ENCODE assay signal across 7 cellular contexts in the genomic region with DNA sequence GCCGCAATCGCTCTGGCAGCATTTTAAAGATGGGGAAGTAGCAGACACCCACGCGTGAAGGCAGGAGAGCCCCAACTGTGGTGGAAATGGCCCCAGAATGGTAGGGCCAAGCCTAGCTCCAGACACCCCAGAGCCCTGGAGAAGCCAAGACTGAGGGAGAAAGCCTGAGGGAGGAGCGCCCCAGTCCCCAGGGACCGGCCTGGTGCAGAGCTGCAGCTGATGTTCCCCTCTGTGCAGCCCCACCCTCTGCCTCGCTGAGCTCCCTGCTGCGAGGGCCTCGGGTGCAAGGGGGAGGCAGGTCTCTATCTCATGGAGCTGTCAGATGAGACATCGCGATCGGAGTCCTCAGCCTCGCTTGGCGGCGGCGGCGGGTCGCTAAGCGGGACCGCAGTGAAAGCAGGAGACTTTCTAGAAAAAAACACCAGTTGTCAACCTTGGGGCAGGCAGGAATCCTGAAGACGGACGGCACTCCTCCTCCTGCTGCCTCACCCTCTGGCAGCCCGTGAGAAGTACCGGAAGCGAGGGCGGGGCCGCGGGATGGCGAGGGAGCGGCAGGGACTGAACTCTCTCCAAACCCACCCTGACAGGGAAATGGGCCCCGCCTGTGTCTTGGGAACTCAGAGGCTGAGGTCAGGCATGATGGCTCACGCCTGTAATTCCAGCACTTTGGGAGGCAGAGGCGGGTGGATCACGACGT. TPM values are rescaled to one million over a fixed set of nuclear protein-coding genes. Genes with fewer than 3 reads are reported as not detected.
DNase-seq lines count a peak whose midpoint lies in the region; ATAC-seq and TF ChIP-seq lines count a peak whose summit lies in the region.

No MANE protein-coding gene starts in this region.

- H3K4me3 ChIP-seq in epithelial cell of esophagus (ENCODE audit: low read length) = peak overlapping the region; percentile 11
- H3K4me3 ChIP-seq in uterus = no peak overlapping the region

- peaks cover 49% of the 10 kb centered on the region for H3K36me3 Mint-ChIP-seq in activated CD4-positive, alpha-beta T cell treated with anti-CD3 and anti-CD28 coated beads, Interleukin-2, amount 10 ng/mL, durations not matched to agents 7 days and 5 days (ENCODE audit: low read depth)

- H3K27me3 ChIP-seq in uterus = no peaks in the 10 kb centered on the region

- H3K36me3 ChIP-seq in uterus = no peaks in the 10 kb centered on the region

- H3K9me3 Mint-ChIP-seq in activated CD4-positive, alpha-beta T cell treated with anti-CD3 and anti-CD28 coated beads, Interleukin-2, amount 10 ng/mL, durations not matched to agents 7 days and 5 days = no peaks in the 10 kb centered on the region

- peak in 1 of 2 donors; percentile 32 for TF ChIP-seq POLR2A in uterus (IDR thresholded peaks at IDR 0.05)

- H3K27ac ChIP-seq in uterus = peak overlapping the region; percentile 81 to 84

- H3K4me1 Mint-ChIP-seq in activated CD4-positive, alpha-beta T cell treated with anti-CD3 and anti-CD28 coated beads, Interleukin-2, amount 10 ng/mL, durations not matched to agents 7 days and 5 days = peaks cover 68% of the 10 kb centered on the region

- CTCF ChIA-PET in activated CD4-positive, alpha-beta T cell treated with anti-CD3 and anti-CD28 coated beads, Interleukin-2, amount 10 ng/mL, durations not matched to agents 7 days and 5 days (lab: Charles Lee) = interaction anchor here (0.6 to 6.4 kb wide), 11 partner anchors 14 to 332 kb away, joined by 3 to 135 read pairs (median 4); a partner anchor contains a TSS

- peaks cover 3 to 23% of the 10 kb centered on the region in 2 donors for H3K4me1 ChIP-seq in uterus

- POLR2A ChIA-PET in activated CD4-positive, alpha-beta T cell treated with anti-CD3 and anti-CD28 coated beads, Interleukin-2, amount 10 ng/mL, durations not matched to agents 7 days and 5 days (lab: Charles Lee) = interaction anchor here (1.2 kb wide), 1 partner anchor 13 kb away, joined by 4 read pairs; no protein-coding TSS in a partner anchor

- DNase-seq in NCI-H146 treated with DMSO at 0.1 percent for 48 hours (lab: John Stamatoyannopoulos, UW; ENCODE audit: unreplicated experiment) (peak; percentile 81), epithelial cell of esophagus (ENCODE audit: low read depth) (peak; percentile 99), myocyte (ENCODE audit: low read depth) (peak; percentile 99), uterus (peak; percentile 92 to 93)
- peak; percentile 63 for DNase-seq in activated CD4-positive, alpha-beta T cell treated with anti-CD3 and anti-CD28 coated beads, Interleukin-2, amount 10 ng/mL, durations not matched to agents 7 days and 5 days

- intact Hi-C loops in uterus (cut with DNase I; ENCODE audit: low total_unique reads) = no loop called here

- no peaks in the 10 kb centered on the region for H3K9me3 ChIP-seq in uterus

- no peaks in the 10 kb centered on the region for H3K27me3 Mint-ChIP-seq in activated CD4-positive, alpha-beta T cell treated with anti-CD3 and anti-CD28 coated beads, Interleukin-2, amount 10 ng/mL, durations not matched to agents 7 days and 5 days

- H3K27ac Mint-ChIP-seq in activated CD4-positive, alpha-beta T cell treated with anti-CD3 and anti-CD28 coated beads, Interleukin-2, amount 10 ng/mL, durations not matched to agents 7 days and 5 days = peak overlapping the region; percentile 83

- no peak for ATAC-seq in HG03378 (IDR thresholded peaks at IDR 0.05; ENCODE audit: unreplicated experiment)

- H3K4me3 Mint-ChIP-seq in activated CD4-positive, alpha-beta T cell treated with anti-CD3 and anti-CD28 coated beads, Interleukin-2, amount 10 ng/mL, durations not matched to agents 7 days and 5 days = peak overlapping the region; percentile 60

- TF ChIP-seq CTCF in GM12874 (IDR thresholded peaks at IDR 0.05; ENCODE audit: insufficient read depth, low read depth, low read length) (peak; percentile 16; the same call in 1 of the 2 replicates), epithelial cell of esophagus (IDR thresholded peaks at IDR 0.05; ENCODE audit: insufficient read depth, low read depth, low read length, missing control alignments) (no peak), uterus (IDR thresholded peaks at IDR 0.05) (no peak)

RNA-seq across cellular contexts. Expression of a gene that starts 6.0 kb away (rescaled TPM):
- total RNA-seq in activated CD4-positive, alpha-beta T cell treated with anti-CD3 and anti-CD28 coated beads, Interleukin-2, amount 10 ng/mL, durations not matched to agents 7 days and 5 days = 1,000 to 10,000 TPM; 4,459 to 4,958 TPM
- total RNA-seq in myocyte (5,449 and 7,261 TPM in 2 replicates), uterus (1,000 to 10,000 TPM in 2 of 4 donors, 100 to 1,000 TPM in 2; 962 to 1,122 (median 1,020) TPM)
- 8,217 TPM for polyA plus RNA-seq in myocyte (2012)

RNA-seq across cellular contexts. Expression of a gene that starts 15.5 kb away (rescaled TPM):
- total RNA-seq in activated CD4-positive, alpha-beta T cell treated with anti-CD3 and anti-CD28 coated beads, Interleukin-2, amount 10 ng/mL, durations not matched to agents 7 days and 5 days = 10 to 100 TPM; 28.3 to 30.4 TPM
- total RNA-seq in myocyte (221 and 252 TPM in 2 replicates), uterus (10 to 100 TPM; 17.1 to 50.6 (median 32.8) TPM)
- polyA plus RNA-seq in myocyte (2012) = 84.5 TPM

RNA-seq across cellular contexts. Expression of a gene that starts 27.8 kb away (rescaled TPM):
- total RNA-seq in activated CD4-positive, alpha-beta T cell treated with anti-CD3 and anti-CD28 coated beads, Interleukin-2, amount 10 ng/mL, durations not matched to agents 7 days and 5 days = 10 to 100 TPM; 74.1 to 76.4 TPM
- total RNA-seq in myocyte (53.3 and 81.3 TPM in 2 replicates), uterus (10 to 100 TPM in 2 of 4 donors, 1 to 10 TPM in 2; 4.1 to 47.6 (median 10.1) TPM)
- polyA plus RNA-seq in myocyte (2012) = 33.9 TPM

RNA-seq across cellular contexts. Expression of a gene that starts 46.4 kb away (rescaled TPM):
- total RNA-seq in activated CD4-positive, alpha-beta T cell treated with anti-CD3 and anti-CD28 coated beads, Interleukin-2, amount 10 ng/mL, durations not matched to agents 7 days and 5 days = 100 to 1,000 TPM; 191 to 202 TPM
- total RNA-seq in myocyte (15.5 and 40.4 TPM in 2 replicates), uterus (100 to 1,000 TPM in 1 of 4 donors, 10 to 100 TPM in 2, 1 to 10 TPM in 1; 2.8 to 145 (median 19.3) TPM)
- 17.4 TPM for polyA plus RNA-seq in myocyte (2012)

RNA-seq across cellular contexts. Expression of a gene that starts 47.3 kb away (rescaled TPM):
- 100 to 1,000 TPM; 212 to 241 TPM for total RNA-seq in activated CD4-positive, alpha-beta T cell treated with anti-CD3 and anti-CD28 coated beads, Interleukin-2, amount 10 ng/mL, durations not matched to agents 7 days and 5 days
- total RNA-seq in myocyte = 66.5 and 92.2 TPM in 2 replicates
- 178 TPM for polyA plus RNA-seq in myocyte (2012)
- 10 to 100 TPM; 14.1 to 83.7 (median 36.4) TPM for total RNA-seq in uterus
